Comparison of ENCODE assay signal across 11 cellular contexts in genomic region chr1:209642817-209643216, GRCh38. TPM values are rescaled to one million over a fixed set of nuclear protein-coding genes. Genes with fewer than 3 reads are reported as not detected.
A peak's percentile ranks its signal among the peaks of the same experiment; 100 is the strongest.
DNase-seq lines count a peak whose midpoint lies in the region; ATAC-seq and TF ChIP-seq lines count a peak whose summit lies in the region.
"Had no signal": no experiment of that assay in that cellular context is flagged by ENCODE, and none has a peak within 500 bp of the region (broad histone marks: within the 10 kb centered on the region; RNA-seq: fewer than 3 reads in every experiment).

No MANE protein-coding gene starts in this region.

- H3K36me3 ChIP-seq in mucosa of descending colon (ENCODE audit: low read depth) = no peaks in the 10 kb centered on the region
- H3K36me3 ChIP-seq in transverse colon = no peaks in the 10 kb centered on the region
- H3K36me3 ChIP-seq in WERI-Rb-1 = no peaks in the 10 kb centered on the region
- H3K36me3 ChIP-seq: ovary had no signal

- CTCF ChIA-PET in MCF 10A (lab: Yijun Ruan, JAX) = interaction anchor here (0.6 to 21.0 kb wide), 30 partner anchors 9 to 357 kb away, joined by 3 to 564 read pairs (median 5); partner anchors contain the start of genes HSD11B1 and LAMB3

- no peak for TF ChIP-seq CTCF in MCF 10A (IDR thresholded peaks at IDR 0.05; ENCODE audit: unreplicated experiment)
- no peak for TF ChIP-seq CTCF in mucosa of descending colon (IDR thresholded peaks at IDR 0.05)
- no peak for TF ChIP-seq CTCF in transverse colon (IDR thresholded peaks at IDR 0.05)
- no peak for TF ChIP-seq CTCF in WERI-Rb-1 (IDR thresholded peaks at IDR 0.05; ENCODE audit: low read depth, low read length)

- no peak for TF ChIP-seq EP300 in transverse colon (IDR thresholded peaks at IDR 0.05; ENCODE audit: low read depth)

- no peaks in the 10 kb centered on the region for H3K9me3 Mint-ChIP-seq in MCF 10A (ENCODE audit: unreplicated experiment)

- no peak for TF ChIP-seq POLR2A in transverse colon (IDR thresholded peaks at IDR 0.05)

- no peaks in the 10 kb centered on the region for H3K9me3 ChIP-seq in mucosa of descending colon
- H3K9me3 ChIP-seq in transverse colon = no peaks in the 10 kb centered on the region
- H3K9me3 ChIP-seq in WERI-Rb-1 (ENCODE audit: severe bottlenecking) = no peaks in the 10 kb centered on the region
- H3K9me3 ChIP-seq: ovary had no signal

- POLR2A ChIA-PET in MCF 10A (lab: Yijun Ruan, JAX) = interaction anchor here (0.6 to 4.1 kb wide), 11 partner anchors 7 to 211 kb away, joined by 3 to 97 read pairs (median 8); partner anchors contain the start of gene LAMB3

- in situ Hi-C loops in transverse colon (cut with MboI; ENCODE audit: low pct_ligation_motif_present in 1 of 4, low pct_unique_long_range_greater_than_20kb in 1 of 4, low sequenced_read_pairs in 3 of 4) = no loop called here

- H3K27me3 ChIP-seq in transverse colon (no peaks in the 10 kb centered on the region), WERI-Rb-1 (ENCODE audit: insufficient read depth, low read depth, severe bottlenecking) (peaks cover 41% of the 10 kb centered on the region)
- H3K27me3 ChIP-seq: ovary had no signal

- H3K27ac Mint-ChIP-seq in MCF 10A (ENCODE audit: low read depth, unreplicated experiment) = peak overlapping the region; percentile 68

- peaks cover 100% of the 10 kb centered on the region for H3K36me3 Mint-ChIP-seq in MCF 10A (ENCODE audit: insufficient read depth, unreplicated experiment)

- 16 to 26% methylated on average over 2 to 3 of the region's 3 CpGs for WGBS in transverse colon (ENCODE audit: low coverage in 1 of 2), 2 donors

- ATAC-seq in Right ventricle myocardium superior (ENCODE audit: poor library complexity) = peak; percentile 65
- peak; percentile 95 for ATAC-seq in mucosa of descending colon
- no peak for ATAC-seq in HG03342 (IDR thresholded peaks at IDR 0.05; ENCODE audit: unreplicated experiment)

- H3K4me1 ChIP-seq in mucosa of descending colon (ENCODE audit: low read depth) = peaks cover 41% of the 10 kb centered on the region
- H3K4me1 ChIP-seq in transverse colon = peaks cover 31 to 53% (median 37%) of the 10 kb centered on the region in 4 donors

- no peaks in the 10 kb centered on the region for H3K27me3 Mint-ChIP-seq in MCF 10A (ENCODE audit: insufficient read depth, unreplicated experiment)

- peaks cover 69% of the 10 kb centered on the region for H3K4me1 Mint-ChIP-seq in MCF 10A (ENCODE audit: insufficient read depth, unreplicated experiment)

- no TSS peak for BruUV-seq in MCF 10A (replicated peaks; lab: Mats Ljungman, UMichigan)

- peak overlapping the region; percentile 64 to 87 (median 83) for H3K27ac ChIP-seq in transverse colon
- H3K27ac ChIP-seq in WERI-Rb-1 = no peak overlapping the region
- H3K27ac ChIP-seq: C4-2B had no signal

- DNase-seq in MCF 10A (ENCODE audit: unreplicated experiment) = no peak
- no peak for DNase-seq in Right ventricle myocardium superior
- DNase-seq in mucosa of descending colon = peak in 1 of 3 donors; percentile 73
- DNase-seq in transverse colon = peak; percentile 70
- DNase-seq in NCI-H2081 (lab: John Stamatoyannopoulos, UW) = no peak
- no peak for DNase-seq in WERI-Rb-1
- DNase-seq: activated naive CD4-positive, alpha-beta T cell; cerebellar nuclear complex had no signal

- H3K4me3 Mint-ChIP-seq in MCF 10A (ENCODE audit: unreplicated experiment) = peak overlapping the region; percentile 24

- H3K4me3 ChIP-seq in mucosa of descending colon (no peak overlapping the region), transverse colon (no peak overlapping the region), WERI-Rb-1 (ENCODE audit: low read depth, low read length) (no peak overlapping the region)
- H3K4me3 ChIP-seq: ovary had no signal

- intact Hi-C loops in MCF 10A (cut with micrococcal nuclease) = no loop called here
- intact Hi-C loops in Right ventricle myocardium superior (cut with DNase I) = no loop called here
- intact Hi-C loops in mucosa of descending colon (cut with DNase I, micrococcal nuclease) = no loop called here
- intact Hi-C loops in transverse colon (cut with DNase I; ENCODE audit: low total_unique reads) = no loop called here

RNA-seq across cellular contexts. Expression of gene LAMB3, which starts 9.4 kb away (rescaled TPM):
- total RNA-seq in MCF 10A (2022) (999 and 1,572 TPM in 2 replicates), Right ventricle myocardium superior (5.0 TPM), mucosa of descending colon (100 to 1,000 TPM in 1 of 3 donors, 10 to 100 TPM in 2; 40.3 to 142 (median 62.1) TPM), transverse colon (100 to 1,000 TPM in 3 of 4 donors, 10 to 100 TPM in 1; 47.2 to 147 (median 126) TPM)

RNA-seq across cellular contexts. Expression of gene G0S2, which starts 32.4 kb away (rescaled TPM):
- total RNA-seq in MCF 10A (2022) (not detected in 2 replicates), Right ventricle myocardium superior (453 TPM), mucosa of descending colon (10 to 100 TPM in 1 of 3 donors, 1 to 10 TPM in 2; 5.8 to 13.5 (median 9.0) TPM), transverse colon (10 to 100 TPM in 2 of 4 donors, 1 to 10 TPM in 2; 1.8 to 84.2 (median 26.9) TPM)

RNA-seq across cellular contexts. Expression of gene CAMK1G, which starts 59.3 kb away (rescaled TPM):
- total RNA-seq in MCF 10A (2022) (not detected in 2 replicates), Right ventricle myocardium superior (not detected), mucosa of descending colon (under 1 TPM in 1 of 3 donors, not detected in 2; 0.60 TPM), transverse colon (not detected)
